ENCODE assay signal across 23 cellular contexts in genomic region chr3:79928687-79929408, GRCh38.
"Had no signal": no experiment of that assay in that cellular context is flagged by ENCODE, and none has a peak within 500 bp of the region (broad histone marks: within the 10 kb centered on the region; RNA-seq: fewer than 3 reads in every experiment).

No MANE protein-coding gene starts in this region.

- DNase-seq: activated CD4-positive, alpha-beta memory T cell treated with anti-CD3 and anti-CD28 coated beads, Interleukin-2, amount 10 ng/mL, durations not matched to agents 7 days and 5 days; activated CD4-positive, alpha-beta T cell treated with anti-CD3 and anti-CD28 coated beads for 36 hours; activated CD4-positive, alpha-beta T cell treated with anti-CD3 and anti-CD28 coated beads, Interleukin-2, amount 50 U/mL, for 1 hour; activated gamma-delta T cell treated with Interleukin-2 at 50 U/mL for 16 hours; activated naive CD4-positive, alpha-beta T cell treated with anti-CD3 and anti-CD28 coated beads, Interleukin-2, amount 10 ng/mL, durations not matched to agents 7 days and 5 days; activated naive CD8-positive, alpha-beta T cell treated with anti-CD3 and anti-CD28 coated beads for 36 hours; activated T-cell treated with anti-CD3 and anti-CD28 coated beads, Interleukin-2, amount 50 U/mL, for 72 hours; body of pancreas; IMR-90; KG1; NCI-H1105 treated with DMSO at 0.1 percent for 48 hours; NCI-H1436 treated with DMSO at 0.1 percent for 48 hours; NCI-H187; NCI-H2081; NCI-H510A treated with DMSO at 0.1 percent for 48 hours; NCI-H69; NK-92 treated with Interleukin-12 subunit alpha and Interleukin-12 subunit beta, amount 100 ng/mL, for 24 hours; PC-3; T-helper 1 cell; WERI-Rb-1 had no signal

- H3K4me1 Mint-ChIP-seq: activated CD4-positive, alpha-beta memory T cell treated with anti-CD3 and anti-CD28 coated beads, Interleukin-2, amount 10 ng/mL, durations not matched to agents 7 days and 5 days; activated CD4-positive, alpha-beta T cell treated with anti-CD3 and anti-CD28 coated beads for 36 hours; activated naive CD4-positive, alpha-beta T cell treated with anti-CD3 and anti-CD28 coated beads, Interleukin-2, amount 10 ng/mL, durations not matched to agents 7 days and 5 days; activated naive CD8-positive, alpha-beta T cell treated with anti-CD3 and anti-CD28 coated beads for 36 hours had no signal

- H3K27ac ChIP-seq: ascending aorta, body of pancreas, SK-N-MC, WERI-Rb-1 had no signal

- ATAC-seq: activated CD4-positive, alpha-beta T cell treated with anti-CD3 and anti-CD28 coated beads for 36 hours; activated T-cell treated with anti-CD3 and anti-CD28 coated beads, Interleukin-2, amount 50 U/mL, for 72 hours; body of pancreas; PC-3 had no signal

- H3K27me3 Mint-ChIP-seq: activated CD4-positive, alpha-beta memory T cell treated with anti-CD3 and anti-CD28 coated beads, Interleukin-2, amount 10 ng/mL, durations not matched to agents 7 days and 5 days; activated CD4-positive, alpha-beta T cell treated with anti-CD3 and anti-CD28 coated beads for 36 hours; activated naive CD4-positive, alpha-beta T cell treated with anti-CD3 and anti-CD28 coated beads, Interleukin-2, amount 10 ng/mL, durations not matched to agents 7 days and 5 days; activated naive CD8-positive, alpha-beta T cell treated with anti-CD3 and anti-CD28 coated beads for 36 hours had no signal

- H3K36me3 Mint-ChIP-seq: activated naive CD4-positive, alpha-beta T cell treated with anti-CD3 and anti-CD28 coated beads, Interleukin-2, amount 10 ng/mL, durations not matched to agents 7 days and 5 days; activated naive CD8-positive, alpha-beta T cell treated with anti-CD3 and anti-CD28 coated beads for 36 hours had no signal

- H3K27ac Mint-ChIP-seq: activated CD4-positive, alpha-beta memory T cell treated with anti-CD3 and anti-CD28 coated beads, Interleukin-2, amount 10 ng/mL, durations not matched to agents 7 days and 5 days; activated CD4-positive, alpha-beta T cell treated with anti-CD3 and anti-CD28 coated beads for 36 hours; activated naive CD4-positive, alpha-beta T cell treated with anti-CD3 and anti-CD28 coated beads, Interleukin-2, amount 10 ng/mL, durations not matched to agents 7 days and 5 days; activated naive CD8-positive, alpha-beta T cell treated with anti-CD3 and anti-CD28 coated beads for 36 hours; activated T-cell treated with anti-CD3 and anti-CD28 coated beads, Interleukin-2, amount 50 U/mL, for 72 hours; activated T-helper 2 cell treated with anti-CD3 and anti-CD28 coated beads, Interferon-gamma antibody, Interleukin-2, Interleukin-4, amounts not matched to agents 10 μg/mL and 5 μg/mL and 100 μg/mL, durations not matched to agents 14 hours and 24 hours and 36 hours had no signal

- H3K4me3 Mint-ChIP-seq: activated CD4-positive, alpha-beta memory T cell treated with anti-CD3 and anti-CD28 coated beads, Interleukin-2, amount 10 ng/mL, durations not matched to agents 7 days and 5 days; activated CD4-positive, alpha-beta T cell treated with anti-CD3 and anti-CD28 coated beads for 36 hours; activated naive CD4-positive, alpha-beta T cell treated with anti-CD3 and anti-CD28 coated beads, Interleukin-2, amount 10 ng/mL, durations not matched to agents 7 days and 5 days; activated naive CD8-positive, alpha-beta T cell treated with anti-CD3 and anti-CD28 coated beads for 36 hours; activated T-cell treated with anti-CD3 and anti-CD28 coated beads, Interleukin-2, amount 50 U/mL, for 72 hours had no signal
